Comparison of ENCODE assay signal across 1 cellular context in genomic region chr9:137220317-137221094, GRCh38.
TF ChIP-seq lines count a peak whose summit lies in the region.

No MANE protein-coding gene starts in this region.

TF ChIP-seq in K562, 482 proteins besides CTCF, POLR2A, EP300 and RAD21:
- TF ChIP-seq CHCHD3 (CRISPR knock-in tag; IDR thresholded peaks at IDR 0.05) (no peak), MYBL2 (IDR thresholded peaks at IDR 0.05; ENCODE audit: low read depth) (no peak), MYBL2 (CRISPR knock-in tag; IDR thresholded peaks at IDR 0.05; ENCODE audit: borderline replicate concordance) (no peak), POLR2G (IDR thresholded peaks at IDR 0.05; ENCODE audit: low read depth, low read length) (peak; percentile 71), NKRF (IDR thresholded peaks at IDR 0.05; ENCODE audit: borderline replicate concordance) (no peak), HDAC8 (tag; IDR thresholded peaks at IDR 0.05) (no peak), JUNB (CRISPR knock-in tag; conservative IDR thresholded peaks at IDR 0.05) (no peak), NFATC3 (IDR thresholded peaks at IDR 0.05) (no peak), ZBTB26 (CRISPR knock-in tag; IDR thresholded peaks at IDR 0.05) (no peak), ZNF41 (CRISPR knock-in tag; conservative IDR thresholded peaks at IDR 0.05) (no peak), KAT8 (IDR thresholded peaks at IDR 0.05; ENCODE audit: low read depth) (no peak), RBFOX2 (IDR thresholded peaks at IDR 0.05; ENCODE audit: low read depth, low read length) (peak; percentile 39; the same call in 1 of the 2 replicates), ZBTB7A (IDR thresholded peaks at IDR 0.05; ENCODE audit: borderline replicate concordance, control insufficient read depth, low read depth, low read length) (0 out of 2 replicates have a peak, but pooled peaks have one; percentile 14), ZNF655 (CRISPR knock-in tag; IDR thresholded peaks at IDR 0.05) (no peak), ZBTB33 (CRISPR knock-in tag; IDR thresholded peaks at IDR 0.05) (peak; percentile 98), ZNF197 (CRISPR knock-in tag; IDR thresholded peaks at IDR 0.05; ENCODE audit: low read depth) (no peak), MAFG (tag; conservative IDR thresholded peaks at IDR 0.05) (no peak), MAFF (IDR thresholded peaks at IDR 0.05; ENCODE audit: low read length) (no peak), RBM22 (IDR thresholded peaks at IDR 0.05; ENCODE audit: low read depth, low read length, poor library complexity, severe bottlenecking) (peak; percentile 56), SMAD1 (IDR thresholded peaks at IDR 0.05; ENCODE audit: low read depth, low read length, partially characterized antibody) (no peak), NFIC (IDR thresholded peaks at IDR 0.05) (no peak), MAX (CRISPR knock-in tag; IDR thresholded peaks at IDR 0.05) (peak; percentile 50; the same call in 1 of the 2 replicates), TOE1 (IDR thresholded peaks at IDR 0.05; ENCODE audit: borderline replicate concordance) (no peak), TOE1 (CRISPR knock-in tag; IDR thresholded peaks at IDR 0.05; ENCODE audit: borderline replicate concordance, low read depth) (no peak), ATF7 (IDR thresholded peaks at IDR 0.05) (no peak), HOMEZ (CRISPR knock-in tag; IDR thresholded peaks at IDR 0.05) (no peak), SRSF9 (IDR thresholded peaks at IDR 0.05; ENCODE audit: borderline replicate concordance, low read depth, low read length) (no peak), FOXP4 (CRISPR knock-in tag; IDR thresholded peaks at IDR 0.05; ENCODE audit: borderline replicate concordance) (no peak)
